ENCODE assay signal across 13 cellular contexts in the genomic region with DNA sequence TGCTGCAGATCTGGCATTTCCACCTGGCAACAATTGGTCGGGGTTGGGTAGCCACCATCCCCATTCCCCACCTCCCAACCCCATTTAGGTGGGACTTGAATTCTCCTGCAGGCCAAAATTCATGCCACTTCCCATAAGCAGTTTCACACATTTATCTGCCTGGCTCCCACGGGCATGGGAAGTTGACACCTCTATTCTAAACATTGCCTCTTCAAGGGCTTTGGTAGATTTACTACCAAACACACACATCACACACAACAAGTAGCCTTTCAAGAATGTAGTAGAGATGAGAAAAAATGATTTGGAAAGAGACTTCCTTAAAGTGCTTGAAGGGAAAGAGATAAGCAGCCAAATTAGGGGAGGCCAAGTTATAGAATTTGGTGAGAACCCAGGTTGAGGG. TPM values are rescaled to one million over a fixed set of nuclear protein-coding genes. Genes with fewer than 3 reads are reported as not detected.
A peak's percentile ranks its signal among the peaks of the same experiment; 100 is the strongest.
DNase-seq lines count a peak whose midpoint lies in the region; ATAC-seq and TF ChIP-seq lines count a peak whose summit lies in the region.
"Had no signal": no experiment of that assay in that cellular context is flagged by ENCODE, and none has a peak within 500 bp of the region (broad histone marks: within the 10 kb centered on the region; RNA-seq: fewer than 3 reads in every experiment).

No MANE protein-coding gene starts in this region.

- TF ChIP-seq CTCF in left lung (IDR thresholded peaks at IDR 0.05): no peak
- TF ChIP-seq CTCF in tibial artery (IDR thresholded peaks at IDR 0.05): no peak
- TF ChIP-seq CTCF in endothelial cell (IDR thresholded peaks at IDR 0.05; ENCODE audit: unreplicated experiment): no peak

- no peaks in the 10 kb centered on the region for H3K9me3 ChIP-seq in T-helper 17 cell (ENCODE audit: control insufficient read depth, low read length, poor library complexity, severe bottlenecking)
- peaks cover 0 to 9% of the 10 kb centered on the region in 2 donors for H3K9me3 ChIP-seq in left lung
- H3K9me3 ChIP-seq in tibial artery: no peaks in the 10 kb centered on the region

- no peak for DNase-seq in activated T-cell treated with anti-CD3 and anti-CD28 coated beads, Interleukin-2, amount 50 U/mL, for 24 hours
- no peak for DNase-seq in activated T-cell treated with anti-CD3 and anti-CD28 coated beads, Interleukin-2, amount 50 U/mL, for 4 hours
- no peak for DNase-seq in T-helper 17 cell
- no peak for DNase-seq in left lung
- DNase-seq in tibial artery: no peak
- no peak for DNase-seq in cerebellar cortex (ENCODE audit: low spot score)
- DNase-seq in endothelial cell (ENCODE audit: low spot score): no peak
- DNase-seq: central memory CD4-positive, alpha-beta T cell; foreskin fibroblast; GF-D8; posterior cingulate gyrus; stimulated activated CD4-positive, alpha-beta T cell treated with anti-CD3 and anti-CD28 coated beads, Interleukin-4, amount 100 ng/mL, for 1 hour had no signal

- no peak overlapping the region for H3K4me3 Mint-ChIP-seq in activated T-cell treated with anti-CD3 and anti-CD28 coated beads, Interleukin-2, amount 50 U/mL, for 24 hours
- no peak overlapping the region for H3K4me3 Mint-ChIP-seq in activated T-cell treated with anti-CD3 and anti-CD28 coated beads, Interleukin-2, amount 50 U/mL, for 4 hours
- H3K4me3 Mint-ChIP-seq in T-helper 17 cell (peak overlapping the region; percentile 75), endothelial cell (ENCODE audit: unreplicated experiment) (no peak overlapping the region)

- peaks cover 43% of the 10 kb centered on the region for H3K4me1 Mint-ChIP-seq in activated T-cell treated with anti-CD3 and anti-CD28 coated beads, Interleukin-2, amount 50 U/mL, for 24 hours (ENCODE audit: low read depth)
- peaks cover 36% of the 10 kb centered on the region for H3K4me1 Mint-ChIP-seq in activated T-cell treated with anti-CD3 and anti-CD28 coated beads, Interleukin-2, amount 50 U/mL, for 4 hours (ENCODE audit: low read depth)
- H3K4me1 Mint-ChIP-seq in T-helper 17 cell (peaks cover 28% of the 10 kb centered on the region), endothelial cell (ENCODE audit: unreplicated experiment) (peaks cover 13% of the 10 kb centered on the region)

- no peak for ATAC-seq in activated T-cell treated with anti-CD3 and anti-CD28 coated beads, Interleukin-2, amount 50 U/mL, for 4 hours
- no peak for ATAC-seq in T-helper 17 cell
- no peak for ATAC-seq in left lung
- no peak for ATAC-seq in HG02642 (IDR thresholded peaks at IDR 0.05; ENCODE audit: poor library complexity, unreplicated experiment)

- H3K36me3 Mint-ChIP-seq in activated T-cell treated with anti-CD3 and anti-CD28 coated beads, Interleukin-2, amount 50 U/mL, for 24 hours (ENCODE audit: low read depth): peaks cover 15% of the 10 kb centered on the region
- H3K36me3 Mint-ChIP-seq in activated T-cell treated with anti-CD3 and anti-CD28 coated beads, Interleukin-2, amount 50 U/mL, for 4 hours (ENCODE audit: insufficient read depth): peaks cover 9% of the 10 kb centered on the region
- no peaks in the 10 kb centered on the region for H3K36me3 Mint-ChIP-seq in T-helper 17 cell (ENCODE audit: low read depth)
- H3K36me3 Mint-ChIP-seq in endothelial cell (ENCODE audit: low read depth, unreplicated experiment): peaks cover 21% of the 10 kb centered on the region

- H3K4me1 ChIP-seq in left lung (peaks cover 8 to 39% of the 10 kb centered on the region in 2 donors), tibial artery (peaks cover 0 to 38% (median 23%) of the 10 kb centered on the region in 4 donors)

- H3K9me3 Mint-ChIP-seq in activated T-cell treated with anti-CD3 and anti-CD28 coated beads, Interleukin-2, amount 50 U/mL, for 24 hours: peaks cover 7% of the 10 kb centered on the region
- H3K9me3 Mint-ChIP-seq in activated T-cell treated with anti-CD3 and anti-CD28 coated beads, Interleukin-2, amount 50 U/mL, for 4 hours: peaks cover 4% of the 10 kb centered on the region
- H3K9me3 Mint-ChIP-seq in endothelial cell (ENCODE audit: unreplicated experiment): peaks cover 10% of the 10 kb centered on the region

- H3K36me3 ChIP-seq in left lung: peaks cover 0 to 22% of the 10 kb centered on the region in 2 donors
- H3K36me3 ChIP-seq in tibial artery: peaks cover 18 to 21% (median 19%) of the 10 kb centered on the region in 3 donors

- intact Hi-C loops in left lung (cut with DNase I): no loop called here
- intact Hi-C loops in tibial artery (cut with DNase I; ENCODE audit: low total_unique reads): no loop called here

- no peak overlapping the region for H3K4me3 ChIP-seq in left lung
- H3K4me3 ChIP-seq in tibial artery: no peak overlapping the region

- H3K27ac ChIP-seq in left lung (peak overlapping the region; percentile 90 to 99), tibial artery (peak overlapping the region; percentile 96 to 99)

- no peaks in the 10 kb centered on the region for H3K27me3 Mint-ChIP-seq in activated T-cell treated with anti-CD3 and anti-CD28 coated beads, Interleukin-2, amount 50 U/mL, for 24 hours
- no peaks in the 10 kb centered on the region for H3K27me3 Mint-ChIP-seq in activated T-cell treated with anti-CD3 and anti-CD28 coated beads, Interleukin-2, amount 50 U/mL, for 4 hours (ENCODE audit: low read depth)
- no peaks in the 10 kb centered on the region for H3K27me3 Mint-ChIP-seq in T-helper 17 cell
- peaks cover 4% of the 10 kb centered on the region for H3K27me3 Mint-ChIP-seq in endothelial cell (ENCODE audit: unreplicated experiment)

- no peaks in the 10 kb centered on the region for H3K27me3 ChIP-seq in left lung
- H3K27me3 ChIP-seq in tibial artery: no peaks in the 10 kb centered on the region

- peak overlapping the region; percentile 16 for H3K27ac Mint-ChIP-seq in activated T-cell treated with anti-CD3 and anti-CD28 coated beads, Interleukin-2, amount 50 U/mL, for 24 hours
- peak overlapping the region; percentile 91 for H3K27ac Mint-ChIP-seq in T-helper 17 cell
- no peak overlapping the region for H3K27ac Mint-ChIP-seq in endothelial cell (ENCODE audit: unreplicated experiment)

RNA-seq across cellular contexts. Expression of a gene that starts 30.9 kb away (rescaled TPM):
- total RNA-seq in activated T-cell treated with anti-CD3 and anti-CD28 coated beads, Interleukin-2, amount 50 U/mL, for 4 hours: 10 to 100 TPM; 15.4 to 22.5 (median 21.0) TPM
- total RNA-seq in T-helper 17 cell (10 to 100 TPM; 51.6 to 54.0 TPM), left lung (10 to 100 TPM; 84.0 to 91.4 TPM), endothelial cell (ENCODE audit: unreplicated experiment) (22.5 TPM)
